In genomic region chr9:69122086-69122390, GRCh38 we compare ENCODE assay signal across 8 cellular contexts. TPM values are rescaled to one million over a fixed set of nuclear protein-coding genes. Genes with fewer than 3 reads are reported as not detected.
A peak's percentile ranks its signal among the peaks of the same experiment; 100 is the strongest.
DNase-seq lines count a peak whose midpoint lies in the region; ATAC-seq and TF ChIP-seq lines count a peak whose summit lies in the region.

No MANE protein-coding gene starts in this region.

- intact Hi-C loops in breast epithelium (cut with DNase I; ENCODE audit: low total_unique reads) (no loop called here), sigmoid colon (cut with DNase I) (loop anchor here (10.0 kb wide), 1 partner anchor 63 kb away; no protein-coding TSS in a partner anchor)

- H3K4me1 ChIP-seq in DND-41 (ENCODE audit: insufficient read depth, low read length) (peaks cover 16% of the 10 kb centered on the region), breast epithelium (no peaks in the 10 kb centered on the region), sigmoid colon (peaks cover 0 to 22% (median 17%) of the 10 kb centered on the region in 4 donors)

- H3K9ac ChIP-seq in DND-41 (ENCODE audit: low read depth, low read length) = peak overlapping the region; percentile 65

- DNase-seq in DND-41 (peak; percentile 55), T-helper 2 cell (peak in 4 of 5 experiments; percentile 8 to 62 (median 17)), breast epithelium (ENCODE audit: low spot score in 2 of 2) (peak; percentile 62 to 75), sigmoid colon (peak; percentile 74)
- no peak for DNase-seq in Jurkat, Clone E6-1 (ENCODE audit: low read depth, low spot score)
- no peak for DNase-seq in effector CD8-positive, alpha-beta T cell (lab: John Stamatoyannopoulos, UW)

- TF ChIP-seq POLR2A in breast epithelium (IDR thresholded peaks at IDR 0.05) (peak; percentile 10), sigmoid colon (IDR thresholded peaks at IDR 0.05) (no peak)

- ATAC-seq in DND-41 (ENCODE audit: insufficient read depth, low read depth) (peak; percentile 70), GM21619 (IDR thresholded peaks at IDR 0.05; ENCODE audit: unreplicated experiment) (peak; percentile 53)

- TF ChIP-seq EP300 in sigmoid colon (IDR thresholded peaks at IDR 0.05) = no peak

- peak overlapping the region; percentile 74 for H2AFZ ChIP-seq in DND-41 (ENCODE audit: low read depth, low read length)

- H3K27ac ChIP-seq in DND-41 (ENCODE audit: low read length) (peak overlapping the region; percentile 66), breast epithelium (peak overlapping the region; percentile 89 to 93), sigmoid colon (peak overlapping the region; percentile 24 to 76 (median 50))

- TF ChIP-seq CTCF in DND-41 (IDR thresholded peaks at IDR 0.05; ENCODE audit: borderline replicate concordance, extremely low read depth, low read length, poor library complexity, severe bottlenecking) (no peak), breast epithelium (IDR thresholded peaks at IDR 0.05) (no peak), sigmoid colon (IDR thresholded peaks at IDR 0.05) (no peak)

- peak overlapping the region; percentile 42 to 80; a peak in 3 of 4 replicates for H3K4me3 ChIP-seq in DND-41 (ENCODE audit: low read depth in 1 of 2, low read length in 2 of 2)
- H3K4me3 ChIP-seq in Jurkat, Clone E6-1 (ENCODE audit: low read length) = peak overlapping the region; percentile 50
- H3K4me3 ChIP-seq in breast epithelium = peak overlapping the region; percentile 65 to 90 (median 82)
- H3K4me3 ChIP-seq in iPS-18c (ENCODE audit: insufficient read depth, low read depth, low read length) = peak overlapping the region; percentile 85
- H3K4me3 ChIP-seq in sigmoid colon = peak overlapping the region; percentile 38 to 73 (median 62)

- H3K27me3 ChIP-seq in DND-41 (ENCODE audit: insufficient read depth, low read length, poor library complexity) (no peaks in the 10 kb centered on the region), breast epithelium (no peaks in the 10 kb centered on the region), sigmoid colon (no peaks in the 10 kb centered on the region)

- H3K9me3 ChIP-seq in DND-41 (ENCODE audit: insufficient read depth, low read length, severe bottlenecking) (no peaks in the 10 kb centered on the region), breast epithelium (no peaks in the 10 kb centered on the region), iPS-18c (ENCODE audit: control insufficient read depth, insufficient read depth, low read length) (peaks cover 2% of the 10 kb centered on the region), sigmoid colon (no peaks in the 10 kb centered on the region)

- H4K20me1 ChIP-seq in DND-41 (ENCODE audit: insufficient read depth, low read length) = no peaks in the 10 kb centered on the region

- H3K36me3 ChIP-seq in DND-41 (ENCODE audit: insufficient read depth, low read length) (no peaks in the 10 kb centered on the region), breast epithelium (no peaks in the 10 kb centered on the region), sigmoid colon (no peaks in the 10 kb centered on the region)

- WGBS in sigmoid colon, 2 donors = 1% methylated on average over 17 of the region's 17 CpGs

- peak overlapping the region; percentile 86 for H3K4me2 ChIP-seq in DND-41 (ENCODE audit: insufficient read depth, low read length)

- no peaks in the 10 kb centered on the region for H3K79me2 ChIP-seq in DND-41 (ENCODE audit: insufficient read depth, low read length)

RNA-seq across cellular contexts. Expression of gene TJP2, which starts 52.0 kb away (rescaled TPM):
- polyA plus RNA-seq in Jurkat, Clone E6-1 (2012; ENCODE audit: insufficient read depth, insufficient read length) = 26.2 TPM
- total RNA-seq in breast epithelium (100 to 1,000 TPM in 2 of 3 donors, 10 to 100 TPM in 1; 85.2 to 125 (median 108) TPM), sigmoid colon (10 to 100 TPM; 16.1 to 27.8 (median 24.9) TPM)
- 10 to 100 TPM; 44.4 to 46.5 (median 45.5) TPM for polyA plus RNA-seq in sigmoid colon

Comparison
In these comparisons a context has a peak if more than half of its experiments do, and no peak if none do; other contexts are left out.
1. DNase-seq: peak in DND-41 (single experiment), T-helper 2 cell (4 of 5), breast epithelium (2 of 2) and sigmoid colon (single experiment); none in Jurkat, Clone E6-1 (single experiment) and effector CD8-positive, alpha-beta T cell (single experiment).
2. Peak in every context shown above with its lines, with median percentiles within 50 percentile points of each other: H3K27ac ChIP-seq and H3K4me3 ChIP-seq.